Comparison of ENCODE assay signal across 8 cellular contexts in the genomic region with DNA sequence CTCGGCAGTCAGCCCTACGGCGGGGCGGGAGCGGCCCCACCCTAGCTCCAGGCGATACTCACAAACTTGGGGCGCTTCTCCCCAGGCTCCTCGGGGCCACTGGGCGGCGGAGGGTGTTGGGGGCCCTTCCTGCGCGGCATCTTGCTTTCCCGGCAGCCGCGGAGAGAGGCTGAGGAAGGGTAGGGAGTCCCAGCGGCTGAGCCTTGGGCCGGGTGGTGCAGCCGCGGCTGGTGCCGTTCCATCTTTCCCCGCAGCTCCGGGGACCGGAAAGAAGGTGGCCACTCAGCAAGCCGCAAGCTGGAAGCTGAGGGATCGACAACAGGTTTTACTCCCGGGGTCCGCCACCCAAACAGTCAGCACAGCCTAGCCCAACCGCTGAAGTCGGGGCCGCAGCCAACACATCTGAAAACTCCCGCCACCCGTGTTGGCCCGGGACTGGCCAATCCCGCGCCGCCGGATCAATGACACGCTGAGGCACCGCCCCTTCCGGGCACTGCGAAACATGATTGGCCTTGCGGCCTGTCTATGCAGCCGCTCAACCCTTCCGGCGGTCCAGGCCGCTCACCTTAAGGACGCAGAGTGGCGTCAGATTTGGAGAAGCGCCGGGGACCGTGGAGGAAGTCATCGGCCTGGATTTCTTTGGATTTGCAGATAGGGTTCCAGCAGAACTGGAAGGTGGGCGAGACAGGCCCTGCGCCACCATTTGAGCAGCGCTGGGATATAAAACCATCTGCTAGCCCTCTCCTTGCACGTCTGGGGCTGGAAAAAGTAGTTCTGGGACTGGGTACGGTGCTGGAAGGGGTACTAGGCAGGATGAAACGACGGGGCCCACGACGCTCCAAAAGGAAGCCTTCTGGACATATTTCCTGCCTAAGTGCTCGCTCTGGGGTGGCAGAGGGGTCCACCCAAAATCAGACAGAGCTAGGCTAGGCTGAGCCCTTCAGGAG. TPM values are rescaled to one million over a fixed set of nuclear protein-coding genes. Genes with fewer than 3 reads are reported as not detected.
DNase-seq lines count a peak whose midpoint lies in the region; ATAC-seq and TF ChIP-seq lines count a peak whose summit lies in the region.

A gene with protein sequence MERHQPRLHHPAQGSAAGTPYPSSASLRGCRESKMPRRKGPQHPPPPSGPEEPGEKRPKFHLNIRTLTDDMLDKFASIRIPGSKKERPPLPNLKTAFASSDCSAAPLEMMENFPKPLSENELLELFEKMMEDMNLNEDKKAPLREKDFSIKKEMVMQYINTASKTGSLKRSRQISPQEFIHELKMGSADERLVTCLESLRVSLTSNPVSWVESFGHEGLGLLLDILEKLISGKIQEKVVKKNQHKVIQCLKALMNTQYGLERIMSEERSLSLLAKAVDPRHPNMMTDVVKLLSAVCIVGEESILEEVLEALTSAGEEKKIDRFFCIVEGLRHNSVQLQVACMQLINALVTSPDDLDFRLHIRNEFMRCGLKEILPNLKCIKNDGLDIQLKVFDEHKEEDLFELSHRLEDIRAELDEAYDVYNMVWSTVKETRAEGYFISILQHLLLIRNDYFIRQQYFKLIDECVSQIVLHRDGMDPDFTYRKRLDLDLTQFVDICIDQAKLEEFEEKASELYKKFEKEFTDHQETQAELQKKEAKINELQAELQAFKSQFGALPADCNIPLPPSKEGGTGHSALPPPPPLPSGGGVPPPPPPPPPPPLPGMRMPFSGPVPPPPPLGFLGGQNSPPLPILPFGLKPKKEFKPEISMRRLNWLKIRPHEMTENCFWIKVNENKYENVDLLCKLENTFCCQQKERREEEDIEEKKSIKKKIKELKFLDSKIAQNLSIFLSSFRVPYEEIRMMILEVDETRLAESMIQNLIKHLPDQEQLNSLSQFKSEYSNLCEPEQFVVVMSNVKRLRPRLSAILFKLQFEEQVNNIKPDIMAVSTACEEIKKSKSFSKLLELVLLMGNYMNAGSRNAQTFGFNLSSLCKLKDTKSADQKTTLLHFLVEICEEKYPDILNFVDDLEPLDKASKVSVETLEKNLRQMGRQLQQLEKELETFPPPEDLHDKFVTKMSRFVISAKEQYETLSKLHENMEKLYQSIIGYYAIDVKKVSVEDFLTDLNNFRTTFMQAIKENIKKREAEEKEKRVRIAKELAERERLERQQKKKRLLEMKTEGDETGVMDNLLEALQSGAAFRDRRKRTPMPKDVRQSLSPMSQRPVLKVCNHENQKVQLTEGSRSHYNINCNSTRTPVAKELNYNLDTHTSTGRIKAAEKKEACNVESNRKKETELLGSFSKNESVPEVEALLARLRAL (minus strand): TSS at position 404 of the 947 bp plus-strand sequence. CDS start 162 bp downstream, at position 242.

- peak within 1 kb of the TSS; percentile 85 for H3K4me2 ChIP-seq in BLaER1

- H3K4me3 Mint-ChIP-seq in activated CD4-positive, alpha-beta T cell treated with anti-CD3 and anti-CD28 coated beads, Interleukin-2, amount 10 ng/mL, durations not matched to agents 24 days and 14 days, result peak within 1 kb of the TSS; percentile 92

- H3K36me3 Mint-ChIP-seq in activated CD4-positive, alpha-beta T cell treated with anti-CD3 and anti-CD28 coated beads, Interleukin-2, amount 10 ng/mL, durations not matched to agents 24 days and 14 days (ENCODE audit: low read depth), result peaks cover 8% of the 10 kb centered on the region

- peak; percentile 94 for DNase-seq in NCI-H526 treated with DMSO at 0.1 percent for 48 hours (lab: John Stamatoyannopoulos, UW)
- DNase-seq in activated CD4-positive, alpha-beta T cell treated with anti-CD3 and anti-CD28 coated beads, Interleukin-2, amount 10 ng/mL, durations not matched to agents 24 days and 14 days, result peak; percentile 99
- peak; percentile 95 for DNase-seq in coronary artery (ENCODE audit: low spot score)
- DNase-seq in left colon, result peak; percentile 94 to 97
- peak; percentile 95 for DNase-seq in stimulated activated CD4-positive, alpha-beta T cell treated with anti-CD3 and anti-CD28 coated beads, Interleukin-1b, Interleukin-23, amount 100 ng/mL, for 48 hours

- peaks cover 31% of the 10 kb centered on the region for H3K4me1 Mint-ChIP-seq in activated CD4-positive, alpha-beta T cell treated with anti-CD3 and anti-CD28 coated beads, Interleukin-2, amount 10 ng/mL, durations not matched to agents 24 days and 14 days

- H4K20me1 ChIP-seq in BLaER1, result no peaks in the 10 kb centered on the region

- H3K27ac Mint-ChIP-seq in activated CD4-positive, alpha-beta T cell treated with anti-CD3 and anti-CD28 coated beads, Interleukin-2, amount 10 ng/mL, durations not matched to agents 24 days and 14 days, result peak within 1 kb of the TSS; percentile 90

- peak; percentile 100 for ATAC-seq in GM19324 (IDR thresholded peaks at IDR 0.05; ENCODE audit: low FRiP score, unreplicated experiment)
- peak; percentile 100 for ATAC-seq in HG03469 (IDR thresholded peaks at IDR 0.05; ENCODE audit: unreplicated experiment)
- peak; percentile 100 for ATAC-seq in left colon

- H3K27me3 ChIP-seq in BLaER1, result no peaks in the 10 kb centered on the region

- H3K36me3 ChIP-seq in BLaER1, result peaks cover 27% of the 10 kb centered on the region

- peak within 1 kb of the TSS; percentile 89 for H3K9ac ChIP-seq in BLaER1

- H3K4me1 ChIP-seq in BLaER1, result peaks cover 25% of the 10 kb centered on the region

- no peaks in the 10 kb centered on the region for H3K27me3 Mint-ChIP-seq in activated CD4-positive, alpha-beta T cell treated with anti-CD3 and anti-CD28 coated beads, Interleukin-2, amount 10 ng/mL, durations not matched to agents 24 days and 14 days

- intact Hi-C loops in activated CD4-positive, alpha-beta T cell treated with anti-CD3 and anti-CD28 coated beads, Interleukin-2, amount 10 ng/mL, durations not matched to agents 24 days and 14 days (cut with micrococcal nuclease), result loop anchor here (1.0 to 10.0 kb wide), 3 partner anchors 29 to 271 kb away; partner anchors contain the start of gene TDRD3
- intact Hi-C loops in left colon (cut with DNase I, micrococcal nuclease), result no loop called here

- no peaks in the 10 kb centered on the region for H3K9me3 Mint-ChIP-seq in activated CD4-positive, alpha-beta T cell treated with anti-CD3 and anti-CD28 coated beads, Interleukin-2, amount 10 ng/mL, durations not matched to agents 24 days and 14 days

- H3K4me3 ChIP-seq in BLaER1, result peak within 1 kb of the TSS; percentile 83
- H3K4me3 ChIP-seq in coronary artery, result peak within 1 kb of the TSS; percentile 89

- no peak for TF ChIP-seq CTCF in coronary artery (IDR thresholded peaks at IDR 0.05)

- H3K27ac ChIP-seq in BLaER1, result peak within 1 kb of the TSS; percentile 90
- peak within 1 kb of the TSS; percentile 82 to 96 for H3K27ac ChIP-seq in coronary artery

- H3K9me3 ChIP-seq in BLaER1, result peaks cover 13% of the 10 kb centered on the region

RNA-seq across cellular contexts. Expression of the gene that starts here (rescaled TPM):
- 26.3 and 26.6 TPM in 2 replicates for total RNA-seq in activated CD4-positive, alpha-beta T cell treated with anti-CD3 and anti-CD28 coated beads, Interleukin-2, amount 10 ng/mL, durations not matched to agents 24 days and 14 days
- total RNA-seq in left colon, result 1 to 10 TPM; 1.9 to 5.0 TPM

Comparison
In these comparisons a context has a peak if more than half of its experiments do, and no peak if none do; other contexts are left out.
1. Peak in every context shown above with its lines: DNase-seq, ATAC-seq, H3K4me3 ChIP-seq and H3K27ac ChIP-seq.